In genomic region chr1:175129997-175130648, GRCh38 we compare ENCODE assay signal across 11 cellular contexts.
A peak's percentile ranks its signal among the peaks of the same experiment; 100 is the strongest.
DNase-seq lines count a peak whose midpoint lies in the region; ATAC-seq and TF ChIP-seq lines count a peak whose summit lies in the region.
"Had no signal": no experiment of that assay in that cellular context is flagged by ENCODE, and none has a peak within 500 bp of the region (broad histone marks: within the 10 kb centered on the region; RNA-seq: fewer than 3 reads in every experiment).

No MANE protein-coding gene starts in this region.

- intact Hi-C loops in posterior cingulate gyrus (cut with DNase I) = loop anchor here (10.0 kb wide), 1 partner anchor 355 kb away; no protein-coding TSS in a partner anchor

- DNase-seq in KBM-7 = peak; percentile 53
- DNase-seq in adipocyte (ENCODE audit: low read depth) = peak; percentile 26
- peak; percentile 22 for DNase-seq in kidney glomerular epithelial cell (lab: John Stamatoyannopoulos, UW)
- no peak for DNase-seq in activated CD8-positive, alpha-beta T cell treated with anti-CD3 and anti-CD28 coated beads, Interleukin-2, amount 10 ng/mL, durations not matched to agents 7 days and 5 days
- DNase-seq in posterior cingulate gyrus = no peak
- DNase-seq in H4 (ENCODE audit: low spot score) = no peak
- no peak for DNase-seq in NCI-H510A treated with DMSO at 0.1 percent for 48 hours (lab: John Stamatoyannopoulos, UW)
- DNase-seq: activated effector memory CD4-positive, alpha-beta T cell treated with Interleukin-2 at 50 U/mL for 16 hours had no signal

- H3K36me3 Mint-ChIP-seq in activated CD8-positive, alpha-beta T cell treated with anti-CD3 and anti-CD28 coated beads, Interleukin-2, amount 10 ng/mL, durations not matched to agents 7 days and 5 days (ENCODE audit: low read depth) = no peaks in the 10 kb centered on the region

- in situ Hi-C loops in KBM-7 (cut with MboI; ENCODE audit: low pct_unique_long_range_greater_than_20kb, low sequenced_read_pairs) = loop anchor here (25.0 kb wide), 1 partner anchor 93 kb away; no protein-coding TSS in a partner anchor

- peak; percentile 37 for TF ChIP-seq CTCF in 22Rv1 (IDR thresholded peaks at IDR 0.05)

- no peak overlapping the region for H3K27ac Mint-ChIP-seq in activated CD8-positive, alpha-beta T cell treated with anti-CD3 and anti-CD28 coated beads, Interleukin-2, amount 10 ng/mL, durations not matched to agents 7 days and 5 days
- H3K27ac Mint-ChIP-seq: B cell had no signal

- H3K4me1 ChIP-seq in adipocyte (ENCODE audit: control insufficient read depth, insufficient read depth, low read length) = peaks cover 68% of the 10 kb centered on the region

- H3K27ac ChIP-seq in 22Rv1 = no peak overlapping the region

- H3K9me3 ChIP-seq in adipocyte (ENCODE audit: control insufficient read depth, low read length) = no peaks in the 10 kb centered on the region
- H3K9me3 ChIP-seq: suprapubic skin had no signal

- H3K27me3 ChIP-seq in adipocyte (replicated peaks; ENCODE audit: control insufficient read depth, insufficient read depth, low read length) = no peaks in the 10 kb centered on the region
- H3K27me3 ChIP-seq: suprapubic skin had no signal

- no peak overlapping the region for H3K4me3 ChIP-seq in adipocyte (ENCODE audit: low read length)
- H3K4me3 ChIP-seq: suprapubic skin had no signal

- peaks cover 15% of the 10 kb centered on the region for H3K27me3 Mint-ChIP-seq in activated CD8-positive, alpha-beta T cell treated with anti-CD3 and anti-CD28 coated beads, Interleukin-2, amount 10 ng/mL, durations not matched to agents 7 days and 5 days (ENCODE audit: low read depth)

- ATAC-seq in activated CD8-positive, alpha-beta T cell treated with anti-CD3 and anti-CD28 coated beads, Interleukin-2, amount 10 ng/mL, durations not matched to agents 7 days and 5 days = no peak

- POLR2A ChIA-PET in activated CD8-positive, alpha-beta T cell treated with anti-CD3 and anti-CD28 coated beads, Interleukin-2, amount 10 ng/mL, durations not matched to agents 7 days and 5 days (lab: Charles Lee) = no interaction called here

- no peaks in the 10 kb centered on the region for H3K4me1 Mint-ChIP-seq in activated CD8-positive, alpha-beta T cell treated with anti-CD3 and anti-CD28 coated beads, Interleukin-2, amount 10 ng/mL, durations not matched to agents 7 days and 5 days (ENCODE audit: low read depth)

- no peak overlapping the region for H3K9ac ChIP-seq in adipocyte (ENCODE audit: low read length)

- CTCF ChIA-PET in activated CD8-positive, alpha-beta T cell treated with anti-CD3 and anti-CD28 coated beads, Interleukin-2, amount 10 ng/mL, durations not matched to agents 7 days and 5 days (lab: Charles Lee) = interaction anchor here (1.4 to 5.3 kb wide), 2 partner anchors 22 to 102 kb away, joined by 5 to 102 read pairs; no protein-coding TSS in a partner anchor

- H3K36me3 ChIP-seq in adipocyte (ENCODE audit: control insufficient read depth, insufficient read depth, low read length, severe bottlenecking) = no peaks in the 10 kb centered on the region
- H3K36me3 ChIP-seq: suprapubic skin had no signal

- no peak overlapping the region for H3K4me3 Mint-ChIP-seq in activated CD8-positive, alpha-beta T cell treated with anti-CD3 and anti-CD28 coated beads, Interleukin-2, amount 10 ng/mL, durations not matched to agents 7 days and 5 days
- H3K4me3 Mint-ChIP-seq: B cell had no signal

- H3K9me3 Mint-ChIP-seq in activated CD8-positive, alpha-beta T cell treated with anti-CD3 and anti-CD28 coated beads, Interleukin-2, amount 10 ng/mL, durations not matched to agents 7 days and 5 days (ENCODE audit: insufficient read depth) = no peaks in the 10 kb centered on the region

Comparison
In these comparisons a context has a peak if more than half of its experiments do, and no peak if none do; other contexts are left out.
1. DNase-seq: peak in KBM-7 (single experiment), adipocyte (single experiment) and kidney glomerular epithelial cell (single experiment); none in activated CD8-positive, alpha-beta T cell treated with anti-CD3 and anti-CD28 coated beads, Interleukin-2, amount 10 ng/mL, durations not matched to agents 7 days and 5 days (single experiment), posterior cingulate gyrus (0 of 10), H4 (single experiment) and NCI-H510A treated with DMSO at 0.1 percent for 48 hours (single experiment).